In the genomic region with DNA sequence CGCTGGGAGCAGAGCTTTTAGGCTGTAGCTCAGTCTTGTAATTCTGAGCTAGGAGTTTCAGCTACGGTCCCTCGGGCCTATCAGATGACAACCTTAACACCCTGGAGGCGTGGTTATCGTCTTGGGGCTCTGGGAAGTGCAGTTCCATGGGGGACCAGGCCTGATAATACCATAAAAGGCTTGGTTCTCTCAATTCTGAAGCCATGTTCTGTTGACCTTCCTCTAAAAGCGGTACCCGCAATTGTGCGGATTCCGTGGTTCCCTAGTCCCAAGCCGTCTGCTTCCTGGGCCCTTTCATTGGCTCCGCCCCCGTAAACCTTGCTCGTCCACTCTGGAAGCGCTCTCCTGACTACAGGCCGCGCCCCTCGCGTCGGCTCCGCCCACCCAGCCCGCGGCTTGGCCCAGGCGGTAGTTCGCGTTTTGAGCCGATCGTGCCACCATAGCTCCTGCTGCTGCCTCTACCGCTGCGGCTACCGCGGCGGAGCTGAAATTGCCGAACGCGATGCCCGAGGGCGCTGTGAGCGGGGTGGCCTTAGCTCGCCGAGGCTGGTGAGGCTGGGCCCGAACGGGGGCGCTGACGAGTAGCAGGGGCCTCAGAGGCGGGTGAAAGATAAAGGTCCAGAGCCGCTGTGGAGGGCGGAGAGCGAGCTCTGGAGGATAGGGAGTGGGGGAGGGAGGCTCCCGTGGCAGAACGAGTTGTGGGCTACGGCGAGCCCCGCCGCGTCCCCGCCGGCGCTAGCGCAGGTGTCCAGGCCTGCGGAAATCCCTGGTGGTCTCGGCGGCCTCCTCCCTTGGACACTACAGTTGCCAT, we compare ENCODE assay signal across 8 cellular contexts. TPM values are rescaled to one million over a fixed set of nuclear protein-coding genes. Genes with fewer than 3 reads are reported as not detected.
DNase-seq lines count a peak whose midpoint lies in the region; ATAC-seq, FAIRE-seq and TF ChIP-seq lines count a peak whose summit lies in the region.

Gene MAPKBP1 (plus strand): TSS at position 423 of the 811 bp plus-strand sequence. CDS start 792 bp downstream, outside the sequence.

- peak within 1 kb of the TSS; percentile 71 for H3K4me3 ChIP-seq in SU-DHL-6 (ENCODE audit: insufficient read depth, low read length, poor library complexity, severe bottlenecking)
- H3K4me3 ChIP-seq in pancreas = peak within 1 kb of the TSS; percentile 41 to 89 (median 73)
- H3K4me3 ChIP-seq in tibial nerve = peak within 1 kb of the TSS; percentile 44 to 85 (median 77)

- H3K36me3 Mint-ChIP-seq in activated naive CD8-positive, alpha-beta T cell treated with anti-CD3 and anti-CD28 coated beads, Interleukin-2, amount 10 ng/mL, durations not matched to agents 7 days and 5 days = peaks cover 4% of the 10 kb centered on the region

- peak; percentile 26 to 75 for TF ChIP-seq POLR2A in tibial nerve (IDR thresholded peaks at IDR 0.05)

- ATAC-seq in HG02759 (IDR thresholded peaks at IDR 0.05; ENCODE audit: unreplicated experiment) (peak; percentile 85), Right ventricle myocardium superior (ENCODE audit: poor library complexity) (peak; percentile 98), pancreas (peak; percentile 94 to 98 (median 96))
- ATAC-seq in activated naive CD8-positive, alpha-beta T cell treated with anti-CD3 and anti-CD28 coated beads, Interleukin-2, amount 10 ng/mL, durations not matched to agents 7 days and 5 days (ENCODE audit: low read depth) = peak; percentile 87

- H3K9me2 ChIP-seq in SU-DHL-6 (replicated peaks; ENCODE audit: insufficient read depth, low read length) = no peaks in the 10 kb centered on the region

- peak within 1 kb of the TSS; percentile 89 for H3K4me3 Mint-ChIP-seq in activated naive CD8-positive, alpha-beta T cell treated with anti-CD3 and anti-CD28 coated beads, Interleukin-2, amount 10 ng/mL, durations not matched to agents 7 days and 5 days

- no peaks in the 10 kb centered on the region for H3K27me3 Mint-ChIP-seq in activated naive CD8-positive, alpha-beta T cell treated with anti-CD3 and anti-CD28 coated beads, Interleukin-2, amount 10 ng/mL, durations not matched to agents 7 days and 5 days

- DNase-seq in NCI-H128 (lab: John Stamatoyannopoulos, UW; ENCODE audit: unreplicated experiment) (peak; percentile 91), Right ventricle myocardium superior (peak; percentile 99), pancreas (peak; percentile 96 to 99 (median 98)), tibial nerve (ENCODE audit: low spot score in 2 of 2) (peak; percentile 93 to 95)
- DNase-seq in activated naive CD8-positive, alpha-beta T cell treated with anti-CD3 and anti-CD28 coated beads, Interleukin-2, amount 10 ng/mL, durations not matched to agents 7 days and 5 days = peak; percentile 99

- POLR2A ChIA-PET in activated naive CD8-positive, alpha-beta T cell treated with anti-CD3 and anti-CD28 coated beads, Interleukin-2, amount 10 ng/mL, durations not matched to agents 7 days and 5 days (lab: Charles Lee) = interaction anchor here (0.5 to 3.8 kb wide), 19 partner anchors 9 to 500 kb away, joined by 3 to 54 read pairs (median 4); partner anchors contain the start of genes EHD4, JMJD7 and RPAP1

- peak within 1 kb of the TSS; percentile 93 for H3K27ac Mint-ChIP-seq in activated naive CD8-positive, alpha-beta T cell treated with anti-CD3 and anti-CD28 coated beads, Interleukin-2, amount 10 ng/mL, durations not matched to agents 7 days and 5 days

- H3K4me1 Mint-ChIP-seq in activated naive CD8-positive, alpha-beta T cell treated with anti-CD3 and anti-CD28 coated beads, Interleukin-2, amount 10 ng/mL, durations not matched to agents 7 days and 5 days = peaks cover 47% of the 10 kb centered on the region

- TF ChIP-seq EP300 in tibial nerve (IDR thresholded peaks at IDR 0.05) = peak; percentile 44 to 97

- WGBS in pancreas, 2 donors = 0% methylated on average over 60 to 62 of the region's 62 CpGs
- WGBS in tibial nerve, 2 donors = 1% methylated on average over 48 to 49 of the region's 62 CpGs

- H3K36me3 ChIP-seq in SU-DHL-6 (ENCODE audit: low read length) (no peaks in the 10 kb centered on the region), pancreas (no peaks in the 10 kb centered on the region), tibial nerve (no peaks in the 10 kb centered on the region)

- H3K9me3 ChIP-seq in SU-DHL-6 (ENCODE audit: insufficient read depth, low read length) (no peaks in the 10 kb centered on the region), pancreas (no peaks in the 10 kb centered on the region), tibial nerve (no peaks in the 10 kb centered on the region)

- peak within 1 kb of the TSS; percentile 95 for H2AFZ ChIP-seq in SU-DHL-6 (ENCODE audit: low read depth, low read length, severe bottlenecking)

- H3K9me3 Mint-ChIP-seq in activated naive CD8-positive, alpha-beta T cell treated with anti-CD3 and anti-CD28 coated beads, Interleukin-2, amount 10 ng/mL, durations not matched to agents 7 days and 5 days = no peaks in the 10 kb centered on the region

- intact Hi-C loops in Right ventricle myocardium superior (cut with DNase I) = loop anchor here (1.0 kb wide), 1 partner anchor 37 kb away; no protein-coding TSS in a partner anchor
- intact Hi-C loops in pancreas (cut with DNase I) = loop anchor here in 1 of 3 donors (5.0 to 10.0 kb wide), 2 partner anchors 38 to 131 kb away; no protein-coding TSS in a partner anchor

- H4K20me1 ChIP-seq in SU-DHL-6 (ENCODE audit: low read depth, low read length) = no peaks in the 10 kb centered on the region

- peak; percentile 29 for FAIRE-seq in pancreas (lab: Jason Lieb, UNC)

- peak within 1 kb of the TSS; percentile 97 for H3K27ac ChIP-seq in SU-DHL-6 (ENCODE audit: low read depth, low read length)
- peak within 1 kb of the TSS; percentile 53 to 77 (median 65) for H3K27ac ChIP-seq in pancreas
- peak within 1 kb of the TSS; percentile 37 to 91 (median 86) for H3K27ac ChIP-seq in tibial nerve

- H3K9ac ChIP-seq in SU-DHL-6 (ENCODE audit: low read length) = peak within 1 kb of the TSS; percentile 78

- no peaks in the 10 kb centered on the region for H3K79me2 ChIP-seq in SU-DHL-6 (ENCODE audit: insufficient read depth, low read length)

- H3K4me1 ChIP-seq in pancreas = peaks cover 0 to 10% (median 6%) of the 10 kb centered on the region in 3 donors
- H3K4me1 ChIP-seq in tibial nerve = peaks cover 0 to 46% (median 24%) of the 10 kb centered on the region in 4 donors

- H3K27me3 ChIP-seq in SU-DHL-6 (ENCODE audit: low read length) = no peaks in the 10 kb centered on the region
- H3K27me3 ChIP-seq in pancreas = no peaks in the 10 kb centered on the region
- no peaks in the 10 kb centered on the region for H3K27me3 ChIP-seq in tibial nerve

- peak within 1 kb of the TSS; percentile 91 for H3K4me2 ChIP-seq in SU-DHL-6 (ENCODE audit: low read depth, low read length, poor library complexity, severe bottlenecking)

- TF ChIP-seq CTCF in GM12873 (IDR thresholded peaks at IDR 0.05; ENCODE audit: insufficient read depth, low read depth, low read length, missing control alignments) (peak; percentile 80), SU-DHL-6 (IDR thresholded peaks at IDR 0.05; ENCODE audit: insufficient read depth, low read length, poor library complexity, severe bottlenecking) (peak; percentile 91), pancreas (IDR thresholded peaks at IDR 0.05) (peak; percentile 28 to 43 (median 34)), tibial nerve (IDR thresholded peaks at IDR 0.05) (peak; percentile 53 to 85 (median 75))

- H3F3A ChIP-seq in SU-DHL-6 (ENCODE audit: insufficient read depth) = peaks cover 18% of the 10 kb centered on the region

RNA-seq across cellular contexts. Expression of gene MAPKBP1, which starts in this region (rescaled TPM):
- 10 to 100 TPM; 32.0 to 36.6 TPM for total RNA-seq in activated naive CD8-positive, alpha-beta T cell treated with anti-CD3 and anti-CD28 coated beads, Interleukin-2, amount 10 ng/mL, durations not matched to agents 7 days and 5 days
- total RNA-seq in Right ventricle myocardium superior (15.1 TPM), pancreas (10 to 100 TPM in 1 of 6 donors, 1 to 10 TPM in 5; 5.3 to 12.0 (median 7.2) TPM), tibial nerve (10 to 100 TPM; 22.1 to 54.6 (median 36.6) TPM)
- polyA plus RNA-seq in pancreas = 10 to 100 TPM in 1 of 2 donors, 1 to 10 TPM in 1; 9.3 to 19.2 TPM

Comparison
In these comparisons a context has a peak if more than half of its experiments do, and no peak if none do; other contexts are left out.
1. Peak in every context shown above with its lines: DNase-seq, ATAC-seq, H3K4me3 ChIP-seq and H3K27ac ChIP-seq.
2. CTCF ChIP-seq: peak in every context shown above with its lines; median percentile 91 in SU-DHL-6; 80 in GM12873; 75 in tibial nerve; 34 in pancreas.